ENCODE assay signal across 8 cellular contexts in genomic region chr4:82780398-82781231, GRCh38. TPM values are rescaled to one million over a fixed set of nuclear protein-coding genes. Genes with fewer than 3 reads are reported as not detected.
DNase-seq lines count a peak whose midpoint lies in the region; ATAC-seq and TF ChIP-seq lines count a peak whose summit lies in the region.

No MANE protein-coding gene starts in this region.

- H3F3A ChIP-seq in PC-3 (ENCODE audit: low read length, unreplicated experiment), result peaks cover 5% of the 10 kb centered on the region

- H3K4me3 ChIP-seq in left ventricle myocardium inferior, result no peak overlapping the region
- no peak overlapping the region for H3K4me3 ChIP-seq in PC-3 (ENCODE audit: low read length)

- peak; percentile 77 for ATAC-seq in GM19397 (IDR thresholded peaks at IDR 0.05; ENCODE audit: unreplicated experiment)
- ATAC-seq in PC-3, result no peak
- no peak for ATAC-seq in HG03045 (IDR thresholded peaks at IDR 0.05; ENCODE audit: unreplicated experiment)

- peaks cover 3% of the 10 kb centered on the region for H3K27me3 Mint-ChIP-seq in type B pancreatic cell

- no peaks in the 10 kb centered on the region for H3K36me3 ChIP-seq in left ventricle myocardium inferior
- no peaks in the 10 kb centered on the region for H3K36me3 ChIP-seq in PC-3 (ENCODE audit: low read depth, low read length)

- no peak overlapping the region for H3K4me2 ChIP-seq in PC-3 (ENCODE audit: low read length)

- DNase-seq in LoVo (ENCODE audit: low spot score) (peak; percentile 73), SK-N-DZ (ENCODE audit: low spot score) (peak; percentile 61), left ventricle myocardium inferior (peak; percentile 82), type B pancreatic cell (ENCODE audit: extremely low spot score, unreplicated experiment) (no peak), PC-3 (no peak)
- no peak for DNase-seq in stimulated activated CD4-positive, alpha-beta T cell treated with anti-CD3 and anti-CD28 coated beads, Interleukin-12 subunit alpha, Interleukin-12 subunit beta, amount 100 ng/mL, for 4 hours

- no peaks in the 10 kb centered on the region for H3K79me2 ChIP-seq in PC-3 (ENCODE audit: low read length)

- CTCF ChIA-PET in PC-3 (lab: Charles Lee), result no interaction called here

- no peaks in the 10 kb centered on the region for H4K20me1 ChIP-seq in PC-3 (ENCODE audit: low read length)

- H3K9ac ChIP-seq in PC-3 (ENCODE audit: low read length), result no peak overlapping the region

- H3K27ac ChIP-seq in left ventricle myocardium inferior (replicated peaks), result peak overlapping the region; percentile 1
- H3K27ac ChIP-seq in PC-3 (ENCODE audit: low read length), result no peak overlapping the region

- peaks cover 68% of the 10 kb centered on the region for H3K4me1 Mint-ChIP-seq in type B pancreatic cell (ENCODE audit: unreplicated experiment)

- peak overlapping the region; percentile 65 for H3K27ac Mint-ChIP-seq in type B pancreatic cell

- POLR2A ChIA-PET in PC-3 (lab: Charles Lee; ENCODE audit: unreplicated experiment), result no interaction called here

- TF ChIP-seq CTCF in left ventricle myocardium inferior (IDR thresholded peaks at IDR 0.05; ENCODE audit: borderline replicate concordance), result no peak
- TF ChIP-seq CTCF in type B pancreatic cell (conservative IDR thresholded peaks at IDR 0.05), result no peak
- TF ChIP-seq CTCF in PC-3 (conservative IDR thresholded peaks at IDR 0.05; ENCODE audit: low read depth, low read length), result no peak

- H3K9me3 ChIP-seq in left ventricle myocardium inferior (replicated peaks), result no peaks in the 10 kb centered on the region
- H3K9me3 ChIP-seq in PC-3 (ENCODE audit: low read length), result no peaks in the 10 kb centered on the region

- H3K4me3 Mint-ChIP-seq in type B pancreatic cell, result no peak overlapping the region

- no peak overlapping the region for H2AFZ ChIP-seq in PC-3 (ENCODE audit: low read length)

- H3K4me1 ChIP-seq in left ventricle myocardium inferior (peaks cover 27% of the 10 kb centered on the region), PC-3 (ENCODE audit: insufficient read depth, low read length) (peaks cover 13% of the 10 kb centered on the region)

- no peaks in the 10 kb centered on the region for H3K9me2 ChIP-seq in PC-3 (replicated peaks; ENCODE audit: low read length)

- no peaks in the 10 kb centered on the region for H3K9me3 Mint-ChIP-seq in type B pancreatic cell

- H3K27me3 ChIP-seq in left ventricle myocardium inferior (ENCODE audit: low read depth) (no peaks in the 10 kb centered on the region), PC-3 (ENCODE audit: low read length) (no peaks in the 10 kb centered on the region)

- H3K36me3 Mint-ChIP-seq in type B pancreatic cell, result peaks cover 15% of the 10 kb centered on the region

- intact Hi-C loops in left ventricle myocardium inferior (cut with micrococcal nuclease), result no loop called here
- intact Hi-C loops in PC-3 (cut with micrococcal nuclease), result no loop called here

- BruUV-seq in PC-3 (replicated peaks; lab: Mats Ljungman, UMichigan), result no TSS peak

RNA-seq across cellular contexts. Expression of gene SCD5, which starts 18.0 kb away (rescaled TPM):
- 23.7 and 24.8 TPM in 2 replicates for polyA plus RNA-seq in SK-N-DZ (2014; cell fraction: cytosol; rRNA removed)
- 4.3 and 6.6 TPM in 2 replicates for polyA plus RNA-seq in SK-N-DZ (2014; cell fraction: nucleus; rRNA removed)
- total RNA-seq in left ventricle myocardium inferior, result 4.5 TPM
- 22.5 and 36.6 TPM in 2 replicates for total RNA-seq in type B pancreatic cell (ENCODE audit: low replicate concordance)
- 3.4 and 3.8 TPM in 2 replicates for total RNA-seq in PC-3 (2014; rRNA removed)

Comparison
In these comparisons a context has a peak if more than half of its experiments do, and no peak if none do; other contexts are left out.
1. DNase-seq: peak in LoVo (single experiment), SK-N-DZ (single experiment) and left ventricle myocardium inferior (single experiment); none in type B pancreatic cell (single experiment), stimulated activated CD4-positive, alpha-beta T cell treated with anti-CD3 and anti-CD28 coated beads, Interleukin-12 subunit alpha, Interleukin-12 subunit beta, amount 100 ng/mL, for 4 hours (single experiment) and PC-3 (single experiment).